Comparison of ENCODE assay signal across 22 cellular contexts in genomic region chrY:7382988-7383387, GRCh38.
A peak's percentile ranks its signal among the peaks of the same experiment; 100 is the strongest.
DNase-seq lines count a peak whose midpoint lies in the region; ATAC-seq and TF ChIP-seq lines count a peak whose summit lies in the region.
"Had no signal": no experiment of that assay in that cellular context is flagged by ENCODE, and none has a peak within 500 bp of the region (broad histone marks: within the 10 kb centered on the region; RNA-seq: fewer than 3 reads in every experiment).

No MANE protein-coding gene starts in this region.

- no peaks in the 10 kb centered on the region for H3K27me3 Mint-ChIP-seq in activated CD8-positive, alpha-beta T cell treated with anti-CD3 and anti-CD28 coated beads, Interleukin-2, amount 10 ng/mL, durations not matched to agents 7 days and 5 days (ENCODE audit: low read depth)
- H3K27me3 Mint-ChIP-seq: natural killer cell treated with Interleukin-12 subunit alpha and Interleukin-12 subunit beta and Interleukin-15 and Interleukin-18, amount 100 ng/mL, for 72 hours; stimulated activated memory B cell treated with anti-CD40 and anti-IgM and Interleukin-4, amounts not matched to agents 10 μg/mL and 1 μg/mL and 100 μg/mL, for 72 hours had no signal

- H3K4me2 ChIP-seq in GM23248 (ENCODE audit: unreplicated experiment) = peak overlapping the region; percentile 20
- H3K4me2 ChIP-seq: BLaER1 had no signal

- peak overlapping the region; percentile 21; the same call in 1 of the 2 replicates for H3K27ac ChIP-seq in GM23248
- H3K27ac ChIP-seq: BLaER1, spleen, tibial nerve had no signal

- H3K79me2 ChIP-seq in GM23248 (ENCODE audit: insufficient read depth) = no peaks in the 10 kb centered on the region

- DNase-seq in AG20443 (ENCODE audit: low spot score) (peak; percentile 29), GM23248 (peak; percentile 65), fibroblast of villous mesenchyme (ENCODE audit: low read depth) (peak; percentile 6), GM13976 (ENCODE audit: low spot score) (no peak), UCSD-AML1 (lab: John Stamatoyannopoulos, UW; ENCODE audit: unreplicated experiment) (no peak)
- no peak for DNase-seq in activated CD8-positive, alpha-beta T cell treated with anti-CD3 and anti-CD28 coated beads, Interleukin-2, amount 10 ng/mL, durations not matched to agents 7 days and 5 days
- DNase-seq: activated T-cell treated with anti-CD3 and anti-CD28 coated beads, Interleukin-2, amount 50 U/mL, for 48 hours; anterior cingulate cortex; DMS153; head of caudate nucleus; KG1; NCI-H1105 treated with DMSO at 0.1 percent for 48 hours; NCI-H69; spleen had no signal

- H3K4me1 ChIP-seq in GM23248 (ENCODE audit: insufficient read depth) = peaks cover 11% of the 10 kb centered on the region
- H3K4me1 ChIP-seq: BLaER1, HAP-1, spleen, tibial nerve had no signal

- H3K27me3 ChIP-seq in GM23248 (replicated peaks; ENCODE audit: insufficient read depth) = no peaks in the 10 kb centered on the region
- H3K27me3 ChIP-seq: BLaER1, spleen, tibial nerve had no signal

- no peaks in the 10 kb centered on the region for H3K9me2 ChIP-seq in GM23248 (ENCODE audit: insufficient read depth)

- in situ Hi-C loops in GM23248 (cut with MboI) = no loop called here
- in situ Hi-C loops in GM13976 (cut with MboI; ENCODE audit: low sequenced_read_pairs, unreplicated experiment) = no loop called here

- H2AFZ ChIP-seq in GM23248 = no peak overlapping the region

- TF ChIP-seq CTCF in fibroblast of villous mesenchyme (IDR thresholded peaks at IDR 0.05; ENCODE audit: insufficient read depth, low read depth, low read length) (no peak), GM13976 (IDR thresholded peaks at IDR 0.05; ENCODE audit: borderline replicate concordance, control extremely low read depth, extremely low read depth, insufficient read depth, missing control alignments) (no peak)

- H3K27ac Mint-ChIP-seq in activated CD8-positive, alpha-beta T cell treated with anti-CD3 and anti-CD28 coated beads, Interleukin-2, amount 10 ng/mL, durations not matched to agents 7 days and 5 days = peak overlapping the region; percentile 30
- H3K27ac Mint-ChIP-seq: natural killer cell treated with Interleukin-12 subunit alpha and Interleukin-12 subunit beta and Interleukin-15 and Interleukin-18, amount 100 ng/mL, for 72 hours; stimulated activated memory B cell treated with anti-CD40 and anti-IgM and Interleukin-4, amounts not matched to agents 10 μg/mL and 1 μg/mL and 100 μg/mL, for 72 hours had no signal

- no peaks in the 10 kb centered on the region; the same call in 1 of the 2 replicates for H3F3A ChIP-seq in GM23248 (ENCODE audit: insufficient read depth)

- H3K9ac ChIP-seq in GM23248 = no peak overlapping the region
- H3K9ac ChIP-seq: BLaER1 had no signal

- H3K4me3 ChIP-seq in GM23248 (no peak overlapping the region), fibroblast of villous mesenchyme (ENCODE audit: low read depth, low read length) (no peak overlapping the region)
- H3K4me3 ChIP-seq: BLaER1, HAP-1, lung, spleen, tibial nerve had no signal

- WGBS in GM23248 (ENCODE audit: low coverage in 1 of 2, low lambda C conversion rate in 2 of 2, missing lambda C conversion rate in 2 of 2), 2 experiments = 11 to 24% methylated on average over 6 of the region's 6 CpGs

- H3K9me3 ChIP-seq in GM23248 (ENCODE audit: low read depth) = no peaks in the 10 kb centered on the region
- H3K9me3 ChIP-seq: BLaER1, HAP-1, spleen, tibial nerve had no signal

- POLR2A ChIA-PET in activated CD8-positive, alpha-beta T cell treated with anti-CD3 and anti-CD28 coated beads, Interleukin-2, amount 10 ng/mL, durations not matched to agents 7 days and 5 days (lab: Charles Lee) = no interaction called here

- peaks cover 3% of the 10 kb centered on the region; the same call in 1 of the 2 replicates for H3K36me3 ChIP-seq in GM23248 (ENCODE audit: low read depth)
- H3K36me3 ChIP-seq: BLaER1, HAP-1 had no signal

- no peaks in the 10 kb centered on the region for H4K20me1 ChIP-seq in GM23248 (ENCODE audit: insufficient read depth)
- H4K20me1 ChIP-seq: BLaER1 had no signal

- CTCF ChIA-PET in activated CD8-positive, alpha-beta T cell treated with anti-CD3 and anti-CD28 coated beads, Interleukin-2, amount 10 ng/mL, durations not matched to agents 7 days and 5 days (lab: Charles Lee) = no interaction called here

- ATAC-seq in activated CD8-positive, alpha-beta T cell treated with anti-CD3 and anti-CD28 coated beads, Interleukin-2, amount 10 ng/mL, durations not matched to agents 7 days and 5 days = no peak
- no peak for ATAC-seq in activated CD4-positive, CD25-positive, alpha-beta regulatory T cell treated with anti-CD3 and anti-CD28 coated beads, Interleukin-2, amount 50 U/mL, for 24 hours
- ATAC-seq in GM18873 (IDR thresholded peaks at IDR 0.05; ENCODE audit: low FRiP score, unreplicated experiment) = no peak
- ATAC-seq: natural killer cell treated with Interleukin-12 subunit alpha and Interleukin-12 subunit beta and Interleukin-15 and Interleukin-18, amount 100 ng/mL, for 72 hours; stimulated activated memory B cell treated with anti-CD40 and anti-IgM and Interleukin-4, amounts not matched to agents 10 μg/mL and 1 μg/mL and 100 μg/mL, for 72 hours had no signal

- no peaks in the 10 kb centered on the region for H3K9me3 Mint-ChIP-seq in activated CD8-positive, alpha-beta T cell treated with anti-CD3 and anti-CD28 coated beads, Interleukin-2, amount 10 ng/mL, durations not matched to agents 7 days and 5 days (ENCODE audit: insufficient read depth)
- H3K9me3 Mint-ChIP-seq: natural killer cell treated with Interleukin-12 subunit alpha and Interleukin-12 subunit beta and Interleukin-15 and Interleukin-18, amount 100 ng/mL, for 72 hours; stimulated activated memory B cell treated with anti-CD40 and anti-IgM and Interleukin-4, amounts not matched to agents 10 μg/mL and 1 μg/mL and 100 μg/mL, for 72 hours had no signal

- H3K36me3 Mint-ChIP-seq in activated CD8-positive, alpha-beta T cell treated with anti-CD3 and anti-CD28 coated beads, Interleukin-2, amount 10 ng/mL, durations not matched to agents 7 days and 5 days (ENCODE audit: low read depth) = peaks cover 54% of the 10 kb centered on the region

- no peak overlapping the region for H3K4me3 Mint-ChIP-seq in activated CD8-positive, alpha-beta T cell treated with anti-CD3 and anti-CD28 coated beads, Interleukin-2, amount 10 ng/mL, durations not matched to agents 7 days and 5 days
- H3K4me3 Mint-ChIP-seq: natural killer cell treated with Interleukin-12 subunit alpha and Interleukin-12 subunit beta and Interleukin-15 and Interleukin-18, amount 100 ng/mL, for 72 hours; stimulated activated memory B cell treated with anti-CD40 and anti-IgM and Interleukin-4, amounts not matched to agents 10 μg/mL and 1 μg/mL and 100 μg/mL, for 72 hours had no signal

- peaks cover 9% of the 10 kb centered on the region for H3K4me1 Mint-ChIP-seq in activated CD8-positive, alpha-beta T cell treated with anti-CD3 and anti-CD28 coated beads, Interleukin-2, amount 10 ng/mL, durations not matched to agents 7 days and 5 days (ENCODE audit: low read depth)
- H3K4me1 Mint-ChIP-seq: stimulated activated memory B cell treated with anti-CD40 and anti-IgM and Interleukin-4, amounts not matched to agents 10 μg/mL and 1 μg/mL and 100 μg/mL, for 72 hours had no signal

Comparison
In these comparisons a context has a peak if more than half of its experiments do, and no peak if none do; other contexts are left out.
1. DNase-seq: peak in AG20443 (single experiment), GM23248 (single experiment) and fibroblast of villous mesenchyme (single experiment); none in activated CD8-positive, alpha-beta T cell treated with anti-CD3 and anti-CD28 coated beads, Interleukin-2, amount 10 ng/mL, durations not matched to agents 7 days and 5 days (single experiment), GM13976 (single experiment) and UCSD-AML1 (single experiment).